16 cellular contexts compared by ENCODE assay signal in the genomic region with DNA sequence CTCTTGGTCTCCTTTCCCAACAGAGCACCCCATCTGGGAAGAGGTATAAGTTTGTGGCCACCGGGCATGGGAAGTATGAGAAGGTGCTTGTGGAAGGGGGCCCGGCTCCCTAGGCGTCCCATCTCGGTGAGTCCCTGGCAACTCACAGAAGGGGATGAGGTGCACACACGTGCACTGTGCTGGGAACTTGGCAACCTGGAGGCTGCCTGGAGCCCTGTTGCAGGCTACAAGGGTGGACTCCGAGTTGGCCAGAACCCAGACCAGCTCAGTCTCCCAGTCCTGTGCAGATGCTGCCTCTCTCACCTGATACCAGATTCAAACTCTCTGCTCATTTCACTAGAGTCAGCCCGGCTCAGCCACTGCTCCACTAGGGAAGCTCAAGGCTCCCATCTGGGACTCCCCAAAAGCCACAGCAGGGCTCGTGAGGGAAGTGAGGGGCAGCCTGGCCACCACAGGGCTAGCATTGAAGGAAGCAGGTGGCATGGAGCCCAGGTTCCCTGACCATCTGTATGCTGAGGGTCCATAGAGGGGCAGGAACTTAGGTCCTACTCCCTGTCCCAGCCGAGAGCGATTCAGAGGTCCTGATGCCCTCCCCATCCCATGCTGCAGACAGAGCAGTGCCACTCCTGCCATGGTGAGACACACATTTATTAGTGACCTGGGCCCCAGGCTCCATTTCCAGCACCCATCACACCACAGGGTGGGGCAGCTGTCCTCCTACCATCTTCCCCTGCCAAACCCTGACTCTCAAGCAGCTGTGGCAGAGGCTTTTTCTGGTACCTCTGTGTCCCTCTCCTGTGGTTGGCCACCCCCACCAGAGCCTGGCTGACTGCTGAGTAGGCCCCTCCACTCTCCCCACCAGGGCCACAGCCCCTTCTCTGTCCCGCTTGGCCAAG. TPM values are rescaled to one million over a fixed set of nuclear protein-coding genes. Genes with fewer than 3 reads are reported as not detected.
DNase-seq lines count a peak whose midpoint lies in the region; ATAC-seq and TF ChIP-seq lines count a peak whose summit lies in the region.
"Had no signal": no experiment of that assay in that cellular context is flagged by ENCODE, and none has a peak within 500 bp of the region (broad histone marks: within the 10 kb centered on the region; RNA-seq: fewer than 3 reads in every experiment).

No MANE protein-coding gene starts in this region.

- DNase-seq in activated T-cell treated with anti-CD3 and anti-CD28 coated beads, Interleukin-2, amount 50 U/mL, for 24 hours = no peak
- DNase-seq in activated T-cell treated with anti-CD3 and anti-CD28 coated beads for 4 hours (no peak), gastrocnemius medialis (peak in 1 of 2 donors; percentile 32), T1000 (lab: John Stamatoyannopoulos, UW) (no peak), NCI-H510A treated with DMSO at 0.1 percent for 48 hours (lab: John Stamatoyannopoulos, UW) (no peak)
- DNase-seq in effector memory CD8-positive, alpha-beta T cell = no peak
- DNase-seq: NCI-H1930; NCI-H524 treated with DMSO at 0.1 percent for 48 hours; PC-3; stimulated activated CD4-positive, alpha-beta T cell treated with anti-CD3 and anti-CD28 coated beads, Interleukin-2, amount 100 ng/mL, for 24 hours; thyroid gland had no signal

- peaks cover 19 to 45% of the 10 kb centered on the region in 2 donors for H3K4me1 ChIP-seq in gastrocnemius medialis
- H3K4me1 ChIP-seq: thyroid gland had no signal

- H3K27ac Mint-ChIP-seq in activated T-cell treated with anti-CD3 and anti-CD28 coated beads, Interleukin-2, amount 50 U/mL, for 24 hours = peak overlapping the region; percentile 87
- H3K27ac Mint-ChIP-seq in IgD-negative memory B cell = peak overlapping the region in 2 of 3 donors; percentile 31 to 78
- peak overlapping the region; percentile 78 to 89 for H3K27ac Mint-ChIP-seq in effector memory CD8-positive, alpha-beta T cell
- H3K27ac Mint-ChIP-seq: WTC11 had no signal

- peak overlapping the region; percentile 15 to 87 (median 66) for H3K27ac ChIP-seq in gastrocnemius medialis
- H3K27ac ChIP-seq: thyroid gland had no signal

- peaks cover 38% of the 10 kb centered on the region for H3K4me1 Mint-ChIP-seq in activated T-cell treated with anti-CD3 and anti-CD28 coated beads, Interleukin-2, amount 50 U/mL, for 24 hours (ENCODE audit: low read depth)
- peaks cover 0 to 8% (median 7%) of the 10 kb centered on the region in 3 donors for H3K4me1 Mint-ChIP-seq in IgD-negative memory B cell
- peaks cover 20 to 22% of the 10 kb centered on the region in 2 donors for H3K4me1 Mint-ChIP-seq in effector memory CD8-positive, alpha-beta T cell (ENCODE audit: low read depth in 2 of 2)
- H3K4me1 Mint-ChIP-seq: WTC11 had no signal

- no peak for ATAC-seq in effector memory CD8-positive, alpha-beta T cell (replicated peaks)
- ATAC-seq in gastrocnemius medialis (no peak), GM21381 (IDR thresholded peaks at IDR 0.05; ENCODE audit: unreplicated experiment) (no peak)
- ATAC-seq: left lobe of liver, PC-3, WTC11 had no signal

- no peaks in the 10 kb centered on the region for H3K27me3 ChIP-seq in gastrocnemius medialis
- H3K27me3 ChIP-seq: thyroid gland had no signal

- no peaks in the 10 kb centered on the region for H3K9me3 ChIP-seq in gastrocnemius medialis
- H3K9me3 ChIP-seq: thyroid gland had no signal

- no peak overlapping the region for H3K4me3 Mint-ChIP-seq in activated T-cell treated with anti-CD3 and anti-CD28 coated beads, Interleukin-2, amount 50 U/mL, for 24 hours
- no peak overlapping the region for H3K4me3 Mint-ChIP-seq in IgD-negative memory B cell
- peak overlapping the region; percentile 70 to 74 for H3K4me3 Mint-ChIP-seq in effector memory CD8-positive, alpha-beta T cell
- H3K4me3 Mint-ChIP-seq: WTC11 had no signal

- H3K36me3 ChIP-seq in gastrocnemius medialis = no peaks in the 10 kb centered on the region
- H3K36me3 ChIP-seq: thyroid gland had no signal

- in situ Hi-C loops in gastrocnemius medialis (cut with MboI; ENCODE audit: low sequenced_read_pairs in 4 of 4) = loop anchor here in 1 of 4 donors (25.0 kb wide), 1 partner anchor 275 kb away; a partner anchor contains a TSS

- H3K36me3 Mint-ChIP-seq in activated T-cell treated with anti-CD3 and anti-CD28 coated beads, Interleukin-2, amount 50 U/mL, for 24 hours (ENCODE audit: low read depth) = peaks cover 8% of the 10 kb centered on the region
- no peaks in the 10 kb centered on the region for H3K36me3 Mint-ChIP-seq in IgD-negative memory B cell
- peaks cover 22% of the 10 kb centered on the region for H3K36me3 Mint-ChIP-seq in effector memory CD8-positive, alpha-beta T cell (ENCODE audit: insufficient read depth)
- H3K36me3 Mint-ChIP-seq: WTC11 had no signal

- TF ChIP-seq POLR2A in gastrocnemius medialis (IDR thresholded peaks at IDR 0.05) = no peak

- no peak for TF ChIP-seq CTCF in gastrocnemius medialis (IDR thresholded peaks at IDR 0.05 in 4 of 5, conservative IDR thresholded peaks at IDR 0.05 in 1 of 5)

- intact Hi-C loops in gastrocnemius medialis (cut with DNase I; ENCODE audit: low total_unique reads) = no loop called here

- H3K27me3 Mint-ChIP-seq in activated T-cell treated with anti-CD3 and anti-CD28 coated beads, Interleukin-2, amount 50 U/mL, for 24 hours = no peaks in the 10 kb centered on the region
- H3K27me3 Mint-ChIP-seq in IgD-negative memory B cell = no peaks in the 10 kb centered on the region
- no peaks in the 10 kb centered on the region for H3K27me3 Mint-ChIP-seq in effector memory CD8-positive, alpha-beta T cell

- no peaks in the 10 kb centered on the region for H3K9me3 Mint-ChIP-seq in activated T-cell treated with anti-CD3 and anti-CD28 coated beads, Interleukin-2, amount 50 U/mL, for 24 hours
- no peaks in the 10 kb centered on the region for H3K9me3 Mint-ChIP-seq in IgD-negative memory B cell
- H3K9me3 Mint-ChIP-seq in effector memory CD8-positive, alpha-beta T cell = no peaks in the 10 kb centered on the region
- H3K9me3 Mint-ChIP-seq: WTC11 had no signal

- H3K4me3 ChIP-seq in gastrocnemius medialis = no peak overlapping the region
- H3K4me3 ChIP-seq: thyroid gland had no signal

RNA-seq across cellular contexts. Expression of a gene that starts 4.0 kb away (rescaled TPM):
- polyA plus RNA-seq in IgD-negative memory B cell = 0.60 TPM
- 1 to 10 TPM in 2 of 4 donors, under 1 TPM in 2; 0.16 to 2.3 (median 1.0) TPM for total RNA-seq in gastrocnemius medialis
- total RNA-seq: left lobe of liver, PC-3, thyroid gland, WTC11 had no signal
- polyA plus RNA-seq: AG04450 had no signal

RNA-seq across cellular contexts. Expression of a gene that starts 31.8 kb away (rescaled TPM):
- polyA plus RNA-seq in IgD-negative memory B cell = 0.23 TPM
- 1,000 to 10,000 TPM; 1,260 to 3,441 (median 1,835) TPM for total RNA-seq in gastrocnemius medialis
- total RNA-seq: left lobe of liver, PC-3, WTC11 had no signal
- polyA plus RNA-seq: AG04450 had no signal

RNA-seq across cellular contexts. Expression of a gene that starts 34.8 kb away (rescaled TPM):
- 841 TPM for polyA plus RNA-seq in IgD-negative memory B cell
- total RNA-seq in gastrocnemius medialis = 10 to 100 TPM in 1 of 4 donors, 1 to 10 TPM in 3; 3.0 to 13.5 (median 5.5) TPM
- total RNA-seq: PC-3 had no signal
- polyA plus RNA-seq: AG04450 had no signal

RNA-seq across cellular contexts. Expression of a gene that starts 48.9 kb away (rescaled TPM):
- 8.0 TPM for polyA plus RNA-seq in IgD-negative memory B cell
- total RNA-seq in gastrocnemius medialis = 1,000 to 10,000 TPM; 1,499 to 3,728 (median 2,254) TPM
- total RNA-seq: left lobe of liver, thyroid gland, WTC11 had no signal
- polyA plus RNA-seq: AG04450 had no signal

RNA-seq across cellular contexts. Expression of a gene that starts 52.9 kb away (rescaled TPM):
- polyA plus RNA-seq in IgD-negative memory B cell = not detected
- not detected for total RNA-seq in gastrocnemius medialis
- total RNA-seq: thyroid gland had no signal
- polyA plus RNA-seq: AG04450 had no signal

Comparison
In these comparisons a context has a peak if more than half of its experiments do, and no peak if none do; other contexts are left out.
1. H3K4me3 Mint-ChIP-seq: peak in effector memory CD8-positive, alpha-beta T cell (2 of 2); none in activated T-cell treated with anti-CD3 and anti-CD28 coated beads, Interleukin-2, amount 50 U/mL, for 24 hours (single experiment) and IgD-negative memory B cell (0 of 4).
2. Peak in every context shown above with its lines, with median percentiles within 50 percentile points of each other: H3K27ac Mint-ChIP-seq.